Comparison of ENCODE assay signal across 30 cellular contexts in the genomic region with DNA sequence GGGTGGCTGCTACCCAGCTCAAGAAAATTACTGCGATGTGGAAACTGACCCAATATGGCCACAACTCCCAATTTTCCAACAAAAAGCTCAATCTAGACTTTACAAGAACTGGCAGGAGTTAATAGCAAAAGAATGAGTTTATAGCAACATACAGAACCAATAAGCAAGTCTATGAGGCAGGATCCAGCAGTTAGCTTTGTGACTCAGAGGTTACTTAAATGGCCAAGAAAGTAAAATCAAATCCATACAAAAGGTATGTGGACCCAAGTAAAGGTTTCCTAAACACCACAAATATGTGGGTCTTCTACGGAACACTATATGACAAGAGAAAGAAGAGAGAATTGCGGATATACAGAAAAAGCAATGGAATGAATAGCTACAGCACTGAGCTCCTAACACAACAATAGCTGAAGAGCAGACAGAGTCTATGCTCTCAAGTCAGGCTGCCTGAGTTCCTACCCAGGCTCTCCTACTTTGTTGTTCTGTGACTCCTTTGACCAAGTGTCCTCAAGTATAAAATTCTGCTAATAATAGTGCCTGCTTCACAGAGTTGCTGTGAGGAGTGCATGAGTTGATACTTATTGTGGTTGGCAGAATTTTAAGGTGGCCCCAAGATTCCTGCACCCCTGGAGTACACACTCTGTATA.
DNase-seq lines count a peak whose midpoint lies in the region; ATAC-seq and TF ChIP-seq lines count a peak whose summit lies in the region.
"Had no signal": no experiment of that assay in that cellular context is flagged by ENCODE, and none has a peak within 500 bp of the region (broad histone marks: within the 10 kb centered on the region; RNA-seq: fewer than 3 reads in every experiment).

No MANE protein-coding gene starts in this region.

- ATAC-seq in GM18517 (IDR thresholded peaks at IDR 0.05; ENCODE audit: unreplicated experiment) (no peak), HG03469 (IDR thresholded peaks at IDR 0.05; ENCODE audit: unreplicated experiment) (no peak)
- ATAC-seq: gastrocnemius medialis, HCT116, HepG2, Right ventricle myocardium inferior had no signal

- peak overlapping the region; percentile 41 for H3K4me2 ChIP-seq in GM23248 (ENCODE audit: unreplicated experiment)
- H3K4me2 ChIP-seq: BLaER1, hepatocyte, PC-9 had no signal

- peaks cover 25% of the 10 kb centered on the region for H3K4me1 ChIP-seq in GM23248 (ENCODE audit: insufficient read depth)
- H3K4me1 ChIP-seq: BLaER1, colonic mucosa, gastrocnemius medialis had no signal

- 62 to 63% methylated on average over 3 of the region's 3 CpGs for WGBS in GM23248 (ENCODE audit: low coverage in 1 of 2, low lambda C conversion rate in 2 of 2, missing lambda C conversion rate in 2 of 2), 2 experiments

- H3K4me3 ChIP-seq in GM23248 (no peak overlapping the region; the same call in 1 of the 2 replicates), astrocyte of the spinal cord (ENCODE audit: low read depth, low read length) (no peak overlapping the region), foreskin fibroblast (ENCODE audit: low read depth in 1 of 2, low read length in 2 of 2) (no peak overlapping the region)
- H3K4me3 ChIP-seq: adrenal gland, BLaER1, breast epithelium, colonic mucosa, gastrocnemius medialis, hepatocyte, PC-9, tibial nerve had no signal

- no peaks in the 10 kb centered on the region for H3K9me2 ChIP-seq in GM23248 (ENCODE audit: insufficient read depth)

- H3F3A ChIP-seq in GM23248 (ENCODE audit: insufficient read depth), result peaks cover 16% of the 10 kb centered on the region; the same call in 1 of the 2 replicates

- H3K79me2 ChIP-seq in GM23248 (ENCODE audit: insufficient read depth), result no peaks in the 10 kb centered on the region
- H3K79me2 ChIP-seq: hepatocyte had no signal

- H3K9ac ChIP-seq in GM23248, result no peak overlapping the region
- H3K9ac ChIP-seq: BLaER1 had no signal

- H3K36me3 ChIP-seq in GM23248 (ENCODE audit: low read depth), result no peaks in the 10 kb centered on the region
- H3K36me3 ChIP-seq: adrenal gland, breast epithelium, colonic mucosa, gastrocnemius medialis, tibial nerve had no signal

- peak; percentile 56 for DNase-seq in GM23248
- DNase-seq in astrocyte of the spinal cord (ENCODE audit: low read depth, low spot score), result peak; percentile 52
- peak; percentile 28 to 57 for DNase-seq in foreskin fibroblast
- DNase-seq in renal cortical epithelial cell (ENCODE audit: low read depth), result peak; percentile 7
- DNase-seq in DMS53 (lab: John Stamatoyannopoulos, UW), result no peak
- no peak for DNase-seq in NCI-H2029 (lab: John Stamatoyannopoulos, UW)
- DNase-seq: ACHN; activated CD4-positive, alpha-beta T cell treated with anti-CD3 and anti-CD28 coated beads for 48 hours; activated T-cell treated with anti-CD3 and anti-CD28 coated beads, Interleukin-2, amount 50 U/mL, for 48 hours; adrenal gland; colonic mucosa; effector memory CD4-positive, alpha-beta T cell; gastrocnemius medialis; GDM1; mesenchymal stem cell; NCI-H1048; NCI-H1694 treated with DMSO at 0.1 percent for 48 hours; NCI-H524 treated with DMSO at 0.1 percent for 48 hours; NK-92 treated with Interleukin-12 subunit alpha and Interleukin-12 subunit beta, amount 100 ng/mL, for 24 hours; nucleus accumbens; PC-9 had no signal

- H3K9me3 ChIP-seq in GM23248 (ENCODE audit: low read depth), result no peaks in the 10 kb centered on the region
- H3K9me3 ChIP-seq: adrenal gland, BLaER1, breast epithelium, colonic mucosa, gastrocnemius medialis, tibial nerve had no signal

- in situ Hi-C loops in GM23248 (cut with MboI) (no loop called here), astrocyte of the spinal cord (cut with HindIII; ENCODE audit: low sequenced_read_pairs) (no loop called here)

- H4K20me1 ChIP-seq in GM23248 (ENCODE audit: insufficient read depth), result no peaks in the 10 kb centered on the region
- H4K20me1 ChIP-seq: BLaER1 had no signal

- H3K27ac ChIP-seq in GM23248, result peak overlapping the region; percentile 53
- H3K27ac ChIP-seq: adrenal gland, BLaER1, breast epithelium, colonic mucosa, gastrocnemius medialis, PC-9, tibial nerve had no signal

- TF ChIP-seq CTCF in astrocyte of the spinal cord (IDR thresholded peaks at IDR 0.05; ENCODE audit: low read depth, low read length), result no peak
- no peak for TF ChIP-seq CTCF in foreskin fibroblast (IDR thresholded peaks at IDR 0.05; ENCODE audit: low read depth, low read length)

- H3K27me3 ChIP-seq in GM23248 (replicated peaks; ENCODE audit: insufficient read depth), result no peaks in the 10 kb centered on the region
- H3K27me3 ChIP-seq: adrenal gland, BLaER1, breast epithelium, colonic mucosa, gastrocnemius medialis, hepatocyte, tibial nerve had no signal

- H2AFZ ChIP-seq in GM23248, result peak overlapping the region; percentile 43
- H2AFZ ChIP-seq: hepatocyte, PC-9 had no signal

Comparison
In these comparisons a context has a peak if more than half of its experiments do, and no peak if none do; other contexts are left out.
1. DNase-seq: peak in GM23248 (single experiment), astrocyte of the spinal cord (single experiment), foreskin fibroblast (2 of 2) and renal cortical epithelial cell (single experiment); none in DMS53 (single experiment) and NCI-H2029 (single experiment).